ENCODE assay signal across 1 cellular context in the genomic region with DNA sequence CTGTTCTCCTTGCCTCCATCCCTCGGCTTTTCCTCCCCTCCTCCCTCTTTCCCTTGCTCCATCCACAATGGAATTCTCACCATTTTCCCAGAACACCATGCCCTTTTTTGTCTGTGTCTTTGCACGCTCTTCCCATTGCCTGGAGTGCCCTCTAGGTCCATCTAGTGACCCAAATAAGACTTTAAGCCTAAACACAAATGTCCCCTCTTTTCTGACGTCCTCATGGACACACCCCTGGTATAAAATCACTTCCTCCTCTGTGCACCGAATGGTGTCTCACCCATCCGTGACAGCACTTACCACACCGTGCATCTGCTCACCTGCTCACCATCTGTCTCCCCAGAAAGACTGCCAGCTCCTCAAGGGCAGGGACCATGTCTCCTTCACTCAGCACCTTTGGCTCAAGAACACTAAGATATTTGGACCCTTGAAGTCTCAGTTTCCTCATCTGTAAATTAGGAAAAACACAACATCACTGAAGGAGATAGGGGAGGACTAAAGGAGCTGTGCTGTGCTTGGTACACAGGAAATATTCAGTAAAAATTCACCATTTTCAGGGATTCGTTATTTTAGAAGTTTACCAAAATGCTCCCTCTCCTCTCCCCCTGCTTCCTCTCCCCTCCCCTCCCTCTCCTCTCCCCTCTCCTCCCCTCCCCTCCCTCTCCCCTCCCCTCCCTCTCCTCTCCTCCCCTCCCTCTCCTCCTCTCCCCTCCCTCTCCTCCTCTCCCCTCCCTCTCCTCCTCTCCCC.
A peak's percentile ranks its signal among the peaks of the same experiment; 100 is the strongest.
TF ChIP-seq lines count a peak whose summit lies in the region.

No MANE protein-coding gene starts in this region.

TF ChIP-seq in HCT116, 20 proteins besides CTCF, POLR2A, EP300 and RAD21:
- TF ChIP-seq, protein P1, sequence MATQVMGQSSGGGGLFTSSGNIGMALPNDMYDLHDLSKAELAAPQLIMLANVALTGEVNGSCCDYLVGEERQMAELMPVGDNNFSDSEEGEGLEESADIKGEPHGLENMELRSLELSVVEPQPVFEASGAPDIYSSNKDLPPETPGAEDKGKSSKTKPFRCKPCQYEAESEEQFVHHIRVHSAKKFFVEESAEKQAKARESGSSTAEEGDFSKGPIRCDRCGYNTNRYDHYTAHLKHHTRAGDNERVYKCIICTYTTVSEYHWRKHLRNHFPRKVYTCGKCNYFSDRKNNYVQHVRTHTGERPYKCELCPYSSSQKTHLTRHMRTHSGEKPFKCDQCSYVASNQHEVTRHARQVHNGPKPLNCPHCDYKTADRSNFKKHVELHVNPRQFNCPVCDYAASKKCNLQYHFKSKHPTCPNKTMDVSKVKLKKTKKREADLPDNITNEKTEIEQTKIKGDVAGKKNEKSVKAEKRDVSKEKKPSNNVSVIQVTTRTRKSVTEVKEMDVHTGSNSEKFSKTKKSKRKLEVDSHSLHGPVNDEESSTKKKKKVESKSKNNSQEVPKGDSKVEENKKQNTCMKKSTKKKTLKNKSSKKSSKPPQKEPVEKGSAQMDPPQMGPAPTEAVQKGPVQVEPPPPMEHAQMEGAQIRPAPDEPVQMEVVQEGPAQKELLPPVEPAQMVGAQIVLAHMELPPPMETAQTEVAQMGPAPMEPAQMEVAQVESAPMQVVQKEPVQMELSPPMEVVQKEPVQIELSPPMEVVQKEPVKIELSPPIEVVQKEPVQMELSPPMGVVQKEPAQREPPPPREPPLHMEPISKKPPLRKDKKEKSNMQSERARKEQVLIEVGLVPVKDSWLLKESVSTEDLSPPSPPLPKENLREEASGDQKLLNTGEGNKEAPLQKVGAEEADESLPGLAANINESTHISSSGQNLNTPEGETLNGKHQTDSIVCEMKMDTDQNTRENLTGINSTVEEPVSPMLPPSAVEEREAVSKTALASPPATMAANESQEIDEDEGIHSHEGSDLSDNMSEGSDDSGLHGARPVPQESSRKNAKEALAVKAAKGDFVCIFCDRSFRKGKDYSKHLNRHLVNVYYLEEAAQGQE (IDR thresholded peaks at IDR 0.05; ENCODE audit: low read depth) = no peak
- TF ChIP-seq EZH2 (IDR thresholded peaks at IDR 0.05) = no peak
- TF ChIP-seq ZNF274 (IDR thresholded peaks at IDR 0.05; ENCODE audit: low read depth, low read length) = no peak
- no peak for TF ChIP-seq ELF1 (IDR thresholded peaks at IDR 0.05; ENCODE audit: borderline replicate concordance, low read depth)
- TF ChIP-seq, protein P2, sequence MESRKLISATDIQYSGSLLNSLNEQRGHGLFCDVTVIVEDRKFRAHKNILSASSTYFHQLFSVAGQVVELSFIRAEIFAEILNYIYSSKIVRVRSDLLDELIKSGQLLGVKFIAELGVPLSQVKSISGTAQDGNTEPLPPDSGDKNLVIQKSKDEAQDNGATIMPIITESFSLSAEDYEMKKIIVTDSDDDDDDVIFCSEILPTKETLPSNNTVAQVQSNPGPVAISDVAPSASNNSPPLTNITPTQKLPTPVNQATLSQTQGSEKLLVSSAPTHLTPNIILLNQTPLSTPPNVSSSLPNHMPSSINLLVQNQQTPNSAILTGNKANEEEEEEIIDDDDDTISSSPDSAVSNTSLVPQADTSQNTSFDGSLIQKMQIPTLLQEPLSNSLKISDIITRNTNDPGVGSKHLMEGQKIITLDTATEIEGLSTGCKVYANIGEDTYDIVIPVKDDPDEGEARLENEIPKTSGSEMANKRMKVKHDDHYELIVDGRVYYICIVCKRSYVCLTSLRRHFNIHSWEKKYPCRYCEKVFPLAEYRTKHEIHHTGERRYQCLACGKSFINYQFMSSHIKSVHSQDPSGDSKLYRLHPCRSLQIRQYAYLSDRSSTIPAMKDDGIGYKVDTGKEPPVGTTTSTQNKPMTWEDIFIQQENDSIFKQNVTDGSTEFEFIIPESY (IDR thresholded peaks at IDR 0.05; ENCODE audit: extremely low read depth, insufficient replicate concordance, low read length) = no peak
- TF ChIP-seq SRF (IDR thresholded peaks at IDR 0.05; ENCODE audit: low read depth) = 0 out of 2 replicates have a peak, but pooled peaks have one; percentile 45
